ENCODE assay signal across 14 cellular contexts in genomic region chr5:5738797-5739489, GRCh38.
DNase-seq lines count a peak whose midpoint lies in the region; ATAC-seq lines count a peak whose summit lies in the region.
"Had no signal": no experiment of that assay in that cellular context is flagged by ENCODE, and none has a peak within 500 bp of the region (broad histone marks: within the 10 kb centered on the region; RNA-seq: fewer than 3 reads in every experiment).

No MANE protein-coding gene starts in this region.

- ATAC-seq in GM18909 (IDR thresholded peaks at IDR 0.05; ENCODE audit: poor library complexity, unreplicated experiment): peak; percentile 82
- peak; percentile 81 for ATAC-seq in GM21717 (IDR thresholded peaks at IDR 0.05; ENCODE audit: unreplicated experiment)
- peak; percentile 72 for ATAC-seq in HG03103 (IDR thresholded peaks at IDR 0.05; ENCODE audit: low read depth, unreplicated experiment)
- ATAC-seq: activated CD4-positive, CD25-positive, alpha-beta regulatory T cell treated with anti-CD3 and anti-CD28 coated beads, Interleukin-2, amount 50 U/mL, for 24 hours; psoas muscle had no signal

- DNase-seq in germinal center (ENCODE audit: low spot score): peak; percentile 45
- DNase-seq in activated CD4-positive, alpha-beta T cell treated with anti-CD3 and anti-CD28 coated beads, Interleukin-2, amount 50 U/mL, for 1 hour: no peak
- DNase-seq in NCI-H1092 (lab: John Stamatoyannopoulos, UW): no peak
- DNase-seq in effector CD4-positive, alpha-beta T cell: no peak
- DNase-seq in activated T-cell treated with anti-CD3 and anti-CD28 coated beads for 4 hours: no peak
- DNase-seq: CD4-positive, alpha-beta T cell; H7; IMR-90; NCI-H1436 treated with DMSO at 0.1 percent for 48 hours; psoas muscle had no signal
